ENCODE assay signal across 12 cellular contexts in genomic region chr5:56155085-56155484, GRCh38.
DNase-seq lines count a peak whose midpoint lies in the region; ATAC-seq and TF ChIP-seq lines count a peak whose summit lies in the region.
"Had no signal": no experiment of that assay in that cellular context is flagged by ENCODE, and none has a peak within 500 bp of the region (broad histone marks: within the 10 kb centered on the region; RNA-seq: fewer than 3 reads in every experiment).

No MANE protein-coding gene starts in this region.

- H3K9me3 ChIP-seq in mesenchymal stem cell (ENCODE audit: control insufficient read depth, low read length): no peaks in the 10 kb centered on the region
- H3K9me3 ChIP-seq in prostate gland: no peaks in the 10 kb centered on the region
- H3K9me3 ChIP-seq: SJSA1 had no signal

- no peak overlapping the region for H3K4me2 ChIP-seq in mesenchymal stem cell (ENCODE audit: low read length, poor library complexity, severe bottlenecking)

- H3K27me3 ChIP-seq in mesenchymal stem cell (ENCODE audit: control insufficient read depth in 1 of 2, insufficient read depth in 1 of 2, low read length in 2 of 2): no peaks in the 10 kb centered on the region
- H3K27me3 ChIP-seq in prostate gland (replicated peaks; ENCODE audit: insufficient read depth): no peaks in the 10 kb centered on the region
- H3K27me3 ChIP-seq: SJSA1 had no signal

- peaks cover 0 to 4% (median 0%) of the 10 kb centered on the region in 3 donors for H3K27me3 Mint-ChIP-seq in CD14-positive monocyte (ENCODE audit: low read depth in 3 of 3)
- H3K27me3 Mint-ChIP-seq in activated CD4-positive, alpha-beta memory T cell treated with anti-CD3 and anti-CD28 coated beads, Interleukin-2, amount 10 ng/mL, durations not matched to agents 7 days and 5 days: no peaks in the 10 kb centered on the region

- no peak overlapping the region for H2BK120ac ChIP-seq in mesenchymal stem cell (ENCODE audit: low read depth, low read length)

- H3K4me1 ChIP-seq in mesenchymal stem cell (ENCODE audit: control insufficient read depth, insufficient read depth, low read depth, low read length): no peaks in the 10 kb centered on the region
- no peaks in the 10 kb centered on the region for H3K4me1 ChIP-seq in prostate gland (replicated peaks)

- H3K27ac Mint-ChIP-seq in CD14-positive monocyte: peak overlapping the region; percentile 83 to 100 (median 98)
- peak overlapping the region; percentile 71 for H3K27ac Mint-ChIP-seq in activated CD4-positive, alpha-beta memory T cell treated with anti-CD3 and anti-CD28 coated beads, Interleukin-2, amount 10 ng/mL, durations not matched to agents 7 days and 5 days

- no peak for TF ChIP-seq POLR2A in prostate gland (IDR thresholded peaks at IDR 0.05)
- no peak for TF ChIP-seq POLR2A in erythroblast (IDR thresholded peaks at IDR 0.05; ENCODE audit: low read length)

- CTCF ChIA-PET in activated CD4-positive, alpha-beta memory T cell treated with anti-CD3 and anti-CD28 coated beads, Interleukin-2, amount 10 ng/mL, durations not matched to agents 7 days and 5 days (lab: Charles Lee): no interaction called here

- peak overlapping the region; percentile 77 to 86 for H3K18ac ChIP-seq in mesenchymal stem cell (ENCODE audit: low read depth in 1 of 2, low read length in 2 of 2)

- ATAC-seq in HG03460 (IDR thresholded peaks at IDR 0.05; ENCODE audit: unreplicated experiment): no peak

- intact Hi-C loops in CD14-positive monocyte (cut with micrococcal nuclease): loop anchor here (5.0 kb wide), 1 partner anchor 37 kb away; no protein-coding TSS in a partner anchor
- intact Hi-C loops in prostate gland (cut with DNase I): no loop called here

- H3K9ac ChIP-seq in mesenchymal stem cell (ENCODE audit: low read length): no peak overlapping the region

- TF ChIP-seq CTCF in CD14-positive monocyte (IDR thresholded peaks at IDR 0.05) (no peak), prostate gland (IDR thresholded peaks at IDR 0.05) (no peak)

- no peaks in the 10 kb centered on the region for H3K36me3 Mint-ChIP-seq in CD14-positive monocyte
- peaks cover 6% of the 10 kb centered on the region for H3K36me3 Mint-ChIP-seq in activated CD4-positive, alpha-beta memory T cell treated with anti-CD3 and anti-CD28 coated beads, Interleukin-2, amount 10 ng/mL, durations not matched to agents 7 days and 5 days (ENCODE audit: low read depth)

- no peak overlapping the region for H2BK5ac ChIP-seq in mesenchymal stem cell (ENCODE audit: low read depth, low read length, poor library complexity, severe bottlenecking)

- H3K79me1 ChIP-seq in mesenchymal stem cell (replicated peaks; ENCODE audit: low read length, poor library complexity, severe bottlenecking): no peaks in the 10 kb centered on the region

- H4K8ac ChIP-seq in mesenchymal stem cell (ENCODE audit: low read length): peak overlapping the region; percentile 72

- H3K4ac ChIP-seq in mesenchymal stem cell (ENCODE audit: low read depth in 1 of 2, low read length in 2 of 2): peak overlapping the region in 1 of 2 experiments; percentile 71

- H3K27ac ChIP-seq in mesenchymal stem cell (ENCODE audit: low read length, poor library complexity, severe bottlenecking) (no peak overlapping the region), prostate gland (no peak overlapping the region)
- H3K27ac ChIP-seq: SJSA1 had no signal

- H2AK5ac ChIP-seq in mesenchymal stem cell (ENCODE audit: low read length, severe bottlenecking): no peak overlapping the region

- POLR2A ChIA-PET in activated CD4-positive, alpha-beta memory T cell treated with anti-CD3 and anti-CD28 coated beads, Interleukin-2, amount 10 ng/mL, durations not matched to agents 7 days and 5 days (lab: Charles Lee): interaction anchor here (1.1 kb wide), 1 partner anchor 142 kb away, joined by 3 read pairs; no protein-coding TSS in a partner anchor

- peak overlapping the region in 1 of 2 donors; percentile 66 for H3K4me3 Mint-ChIP-seq in CD14-positive monocyte
- H3K4me3 Mint-ChIP-seq in activated CD4-positive, alpha-beta memory T cell treated with anti-CD3 and anti-CD28 coated beads, Interleukin-2, amount 10 ng/mL, durations not matched to agents 7 days and 5 days: no peak overlapping the region

- peak overlapping the region; percentile 23 for H4K91ac ChIP-seq in mesenchymal stem cell (ENCODE audit: low read length)

- H3K4me1 Mint-ChIP-seq in CD14-positive monocyte: peaks cover 76% of the 10 kb centered on the region
- peaks cover 69% of the 10 kb centered on the region for H3K4me1 Mint-ChIP-seq in activated CD4-positive, alpha-beta memory T cell treated with anti-CD3 and anti-CD28 coated beads, Interleukin-2, amount 10 ng/mL, durations not matched to agents 7 days and 5 days

- H3K9me3 Mint-ChIP-seq in CD14-positive monocyte: peaks cover 0 to 3% (median 0%) of the 10 kb centered on the region in 7 donors
- no peaks in the 10 kb centered on the region for H3K9me3 Mint-ChIP-seq in activated CD4-positive, alpha-beta memory T cell treated with anti-CD3 and anti-CD28 coated beads, Interleukin-2, amount 10 ng/mL, durations not matched to agents 7 days and 5 days

- peak overlapping the region in 1 of 2 experiments; percentile 65 for H2BK12ac ChIP-seq in mesenchymal stem cell (ENCODE audit: low read length in 2 of 2)

- no peak overlapping the region for H3K23ac ChIP-seq in mesenchymal stem cell (ENCODE audit: low read length in 2 of 2)

- no peak overlapping the region for H3K4me3 ChIP-seq in Jurkat, Clone E6-1 (ENCODE audit: low read length)
- H3K4me3 ChIP-seq in mesenchymal stem cell (ENCODE audit: insufficient read depth in 1 of 2, low read depth in 1 of 2, low read length in 2 of 2) (no peak overlapping the region), prostate gland (no peak overlapping the region)
- H3K4me3 ChIP-seq: SJSA1, skin epidermis had no signal

- H2AFZ ChIP-seq in mesenchymal stem cell (ENCODE audit: low read depth, low read length): no peak overlapping the region

- H3K36me3 ChIP-seq in mesenchymal stem cell (ENCODE audit: control insufficient read depth in 1 of 2, insufficient read depth in 2 of 2, low read depth in 1 of 2, low read length in 2 of 2) (no peaks in the 10 kb centered on the region), prostate gland (no peaks in the 10 kb centered on the region)
- H3K36me3 ChIP-seq: SJSA1 had no signal

- DNase-seq in CD14-positive monocyte (ENCODE audit: low spot score) (no peak), mesenchymal stem cell (peak; percentile 23), prostate gland (ENCODE audit: low spot score) (no peak), erythroblast (lab: John Stamatoyannopoulos, UW) (no peak), NCI-H2227 treated with DMSO at 0.1 percent for 48 hours (lab: John Stamatoyannopoulos, UW) (no peak)
- peak; percentile 41 for DNase-seq in Jurkat, Clone E6-1 (ENCODE audit: low read depth, low spot score)
- DNase-seq in activated CD4-positive, alpha-beta memory T cell treated with anti-CD3 and anti-CD28 coated beads, Interleukin-2, amount 10 ng/mL, durations not matched to agents 7 days and 5 days: no peak
- DNase-seq: COR-L47, left cardiac atrium had no signal

- H3K14ac ChIP-seq in mesenchymal stem cell (ENCODE audit: low read length in 2 of 2): no peak overlapping the region

- 22% methylated on average over 2 of the region's 2 CpGs for WGBS in mesenchymal stem cell
- WGBS in prostate gland: 22% methylated on average over 2 of the region's 2 CpGs

- H2BK15ac ChIP-seq in mesenchymal stem cell (ENCODE audit: low read depth, poor library complexity, severe bottlenecking): no peak overlapping the region

Comparison
In these comparisons a context has a peak if more than half of its experiments do, and no peak if none do; other contexts are left out.
1. DNase-seq: peak in Jurkat, Clone E6-1 (single experiment) and mesenchymal stem cell (single experiment); none in CD14-positive monocyte (single experiment), activated CD4-positive, alpha-beta memory T cell treated with anti-CD3 and anti-CD28 coated beads, Interleukin-2, amount 10 ng/mL, durations not matched to agents 7 days and 5 days (single experiment), prostate gland (single experiment), erythroblast (0 of 2) and NCI-H2227 treated with DMSO at 0.1 percent for 48 hours (single experiment).